Comparison of ENCODE assay signal across 25 cellular contexts in genomic region chr4:123937612-123938011, GRCh38.
"Had no signal": no experiment of that assay in that cellular context is flagged by ENCODE, and none has a peak within 500 bp of the region (broad histone marks: within the 10 kb centered on the region; RNA-seq: fewer than 3 reads in every experiment).

No MANE protein-coding gene starts in this region.

- H3K27me3 ChIP-seq: body of pancreas, gastrocnemius medialis, stomach, suprapubic skin, tibial nerve, uterus had no signal

- H3K27ac Mint-ChIP-seq: activated CD4-positive, alpha-beta T cell treated with anti-CD3 and anti-CD28 coated beads, Interleukin-2, amount 10 ng/mL, durations not matched to agents 7 days and 5 days; activated CD8-positive, alpha-beta memory T cell treated with anti-CD3 and anti-CD28 coated beads, Interleukin-2, amount 10 ng/mL, durations not matched to agents 7 days and 5 days; activated CD8-positive, alpha-beta T cell treated with anti-CD3 and anti-CD28 coated beads for 36 hours; activated naive CD4-positive, alpha-beta T cell treated with anti-CD3 and anti-CD28 coated beads, Interleukin-2, amount 50 U/mL, for 24 hours; naive thymus-derived CD4-positive, alpha-beta T cell; stimulated activated memory B cell treated with anti-CD40 and anti-IgM and Interleukin-4, amounts not matched to agents 10 μg/mL and 1 μg/mL and 100 μg/mL, for 72 hours had no signal

- ATAC-seq: activated CD4-positive, CD25-positive, alpha-beta regulatory T cell treated with anti-CD3 and anti-CD28 coated beads, Interleukin-2, amount 50 U/mL, for 24 hours; activated CD8-positive, alpha-beta memory T cell treated with anti-CD3 and anti-CD28 coated beads, Interleukin-2, amount 10 ng/mL, durations not matched to agents 7 days and 5 days; activated CD8-positive, alpha-beta T cell treated with anti-CD3 and anti-CD28 coated beads for 36 hours; body of pancreas; esophagus mucosa; gastrocnemius medialis; lower lobe of right lung; naive thymus-derived CD4-positive, alpha-beta T cell; sciatic nerve; stimulated activated memory B cell treated with anti-CD40 and anti-IgM and Interleukin-4, amounts not matched to agents 10 μg/mL and 1 μg/mL and 100 μg/mL, for 72 hours had no signal

- H3K27me3 Mint-ChIP-seq: activated CD8-positive, alpha-beta memory T cell treated with anti-CD3 and anti-CD28 coated beads, Interleukin-2, amount 10 ng/mL, durations not matched to agents 7 days and 5 days; activated naive CD4-positive, alpha-beta T cell treated with anti-CD3 and anti-CD28 coated beads, Interleukin-2, amount 50 U/mL, for 24 hours; stimulated activated memory B cell treated with anti-CD40 and anti-IgM and Interleukin-4, amounts not matched to agents 10 μg/mL and 1 μg/mL and 100 μg/mL, for 72 hours had no signal

- H3K4me3 Mint-ChIP-seq: activated CD4-positive, alpha-beta T cell treated with anti-CD3 and anti-CD28 coated beads, Interleukin-2, amount 10 ng/mL, durations not matched to agents 7 days and 5 days; activated CD8-positive, alpha-beta memory T cell treated with anti-CD3 and anti-CD28 coated beads, Interleukin-2, amount 10 ng/mL, durations not matched to agents 7 days and 5 days; activated CD8-positive, alpha-beta T cell treated with anti-CD3 and anti-CD28 coated beads for 36 hours; activated naive CD4-positive, alpha-beta T cell treated with anti-CD3 and anti-CD28 coated beads, Interleukin-2, amount 50 U/mL, for 24 hours; naive thymus-derived CD4-positive, alpha-beta T cell; stimulated activated memory B cell treated with anti-CD40 and anti-IgM and Interleukin-4, amounts not matched to agents 10 μg/mL and 1 μg/mL and 100 μg/mL, for 72 hours had no signal

- H3K4me1 ChIP-seq: body of pancreas, uterus had no signal

- H3K27ac ChIP-seq: body of pancreas, gastrocnemius medialis, lower lobe of right lung, suprapubic skin, tibial nerve, uterus, VCaP had no signal

- DNase-seq: activated CD4-positive, alpha-beta T cell treated with anti-CD3 and anti-CD28 coated beads, Interleukin-2, amount 10 ng/mL, durations not matched to agents 7 days and 5 days; activated CD8-positive, alpha-beta memory T cell treated with anti-CD3 and anti-CD28 coated beads, Interleukin-2, amount 10 ng/mL, durations not matched to agents 7 days and 5 days; activated CD8-positive, alpha-beta T cell treated with anti-CD3 and anti-CD28 coated beads for 36 hours; activated gamma-delta T cell treated with Interleukin-2 at 50 U/mL for 16 hours; anterior cingulate cortex; body of pancreas; caudate nucleus; effector memory CD4-positive, alpha-beta T cell; gastrocnemius medialis; head of caudate nucleus; lower lobe of right lung; naive thymus-derived CD4-positive, alpha-beta T cell; occipital lobe; small intestine; stimulated activated CD4-positive, alpha-beta T cell treated with anti-CD3 and anti-CD28 coated beads, Interleukin-15, amount 100 ng/mL, for 24 hours; stomach; uterus had no signal

- H3K9me3 Mint-ChIP-seq: activated CD4-positive, alpha-beta T cell treated with anti-CD3 and anti-CD28 coated beads, Interleukin-2, amount 10 ng/mL, durations not matched to agents 7 days and 5 days; activated CD8-positive, alpha-beta T cell treated with anti-CD3 and anti-CD28 coated beads for 36 hours; activated naive CD4-positive, alpha-beta T cell treated with anti-CD3 and anti-CD28 coated beads, Interleukin-2, amount 50 U/mL, for 24 hours; naive thymus-derived CD4-positive, alpha-beta T cell had no signal

- H3K4me1 Mint-ChIP-seq: activated CD4-positive, alpha-beta T cell treated with anti-CD3 and anti-CD28 coated beads, Interleukin-2, amount 10 ng/mL, durations not matched to agents 7 days and 5 days; activated CD8-positive, alpha-beta memory T cell treated with anti-CD3 and anti-CD28 coated beads, Interleukin-2, amount 10 ng/mL, durations not matched to agents 7 days and 5 days; activated naive CD4-positive, alpha-beta T cell treated with anti-CD3 and anti-CD28 coated beads, Interleukin-2, amount 50 U/mL, for 24 hours; naive thymus-derived CD4-positive, alpha-beta T cell; stimulated activated memory B cell treated with anti-CD40 and anti-IgM and Interleukin-4, amounts not matched to agents 10 μg/mL and 1 μg/mL and 100 μg/mL, for 72 hours had no signal

- H3K36me3 Mint-ChIP-seq: activated CD8-positive, alpha-beta memory T cell treated with anti-CD3 and anti-CD28 coated beads, Interleukin-2, amount 10 ng/mL, durations not matched to agents 7 days and 5 days; activated naive CD4-positive, alpha-beta T cell treated with anti-CD3 and anti-CD28 coated beads, Interleukin-2, amount 50 U/mL, for 24 hours; naive thymus-derived CD4-positive, alpha-beta T cell; stimulated activated memory B cell treated with anti-CD40 and anti-IgM and Interleukin-4, amounts not matched to agents 10 μg/mL and 1 μg/mL and 100 μg/mL, for 72 hours had no signal

- H3K4me3 ChIP-seq: body of pancreas, gastrocnemius medialis, lower lobe of right lung, stomach, suprapubic skin, tibial nerve, uterus had no signal

- H3K36me3 ChIP-seq: gastrocnemius medialis, lower lobe of right lung, stomach, suprapubic skin, tibial nerve, uterus had no signal

- H3K9me3 ChIP-seq: body of pancreas, gastrocnemius medialis, lower lobe of right lung, stomach, suprapubic skin, tibial nerve, uterus had no signal
